In genomic region chr7:85890244-85890811, GRCh38 we compare ENCODE assay signal across 8 cellular contexts.
DNase-seq lines count a peak whose midpoint lies in the region; ATAC-seq, FAIRE-seq and TF ChIP-seq lines count a peak whose summit lies in the region.

No MANE protein-coding gene starts in this region.

- dilution Hi-C loops in endothelial cell of umbilical vein (cut with MboI; ENCODE audit: extremely low pct_ligation_motif_present, low sequenced_read_pairs) = no loop called here

- FAIRE-seq in endothelial cell of umbilical vein (lab: Jason Lieb, UNC) = no peak

- intact Hi-C loops in endothelial cell of umbilical vein (cut with micrococcal nuclease) = loop anchor here (1.0 to 2.0 kb wide), 4 partner anchors 135 to 1014 kb away; no protein-coding TSS in a partner anchor

- no peaks in the 10 kb centered on the region for H4K20me1 ChIP-seq in endothelial cell of umbilical vein (replicated peaks; ENCODE audit: control insufficient read depth, extremely low read depth, insufficient read depth, low read length)

- no peaks in the 10 kb centered on the region for H3K9me1 ChIP-seq in endothelial cell of umbilical vein (replicated peaks; ENCODE audit: control insufficient read depth, extremely low read depth, insufficient read depth, low read length)

- H3K27ac ChIP-seq in endothelial cell of umbilical vein (ENCODE audit: insufficient read depth, low read depth, low read length) (no peak overlapping the region), suprapubic skin (no peak overlapping the region)

- TF ChIP-seq POLR2A in endothelial cell of umbilical vein (IDR thresholded peaks at IDR 0.05; ENCODE audit: low read depth, low read length) = no peak
- no peak for TF ChIP-seq POLR2A in suprapubic skin (IDR thresholded peaks at IDR 0.05)

- peak; percentile 50 for TF ChIP-seq CTCF in BJ (IDR thresholded peaks at IDR 0.05; ENCODE audit: insufficient read depth, low read depth, low read length)
- TF ChIP-seq CTCF in endothelial cell of umbilical vein (IDR thresholded peaks at IDR 0.05; ENCODE audit: extremely low read depth in 1 of 2, insufficient read depth in 1 of 2, low read depth in 1 of 2, low read length in 2 of 2) = peak in 1 of 2 donors; percentile 25
- peak in 1 of 2 donors; percentile 21 for TF ChIP-seq CTCF in suprapubic skin (IDR thresholded peaks at IDR 0.05)

- no peak overlapping the region for H3K9ac ChIP-seq in NT2/D1 (ENCODE audit: insufficient read length, low read depth)
- no peak overlapping the region for H3K9ac ChIP-seq in endothelial cell of umbilical vein (replicated peaks; ENCODE audit: extremely low read depth, insufficient read depth, low read length)

- no peak for TF ChIP-seq EP300 in suprapubic skin (IDR thresholded peaks at IDR 0.05)

- H3K27me3 ChIP-seq in BJ (ENCODE audit: control insufficient read depth, insufficient read depth, low read length) = no peaks in the 10 kb centered on the region
- H3K27me3 ChIP-seq in NT2/D1 (ENCODE audit: insufficient read depth, insufficient read length) = no peaks in the 10 kb centered on the region
- no peaks in the 10 kb centered on the region for H3K27me3 ChIP-seq in endothelial cell of umbilical vein (ENCODE audit: control insufficient read depth in 2 of 2, insufficient read depth in 2 of 2, low read length in 2 of 2)
- H3K27me3 ChIP-seq in suprapubic skin = no peaks in the 10 kb centered on the region

- H3K9me3 ChIP-seq in NT2/D1 (ENCODE audit: insufficient read depth, low read length) = no peaks in the 10 kb centered on the region
- H3K9me3 ChIP-seq in endothelial cell of umbilical vein (replicated peaks; ENCODE audit: control insufficient read depth, insufficient read depth, low read length) = no peaks in the 10 kb centered on the region
- no peaks in the 10 kb centered on the region for H3K9me3 ChIP-seq in suprapubic skin

- peak; percentile 71 for ATAC-seq in GM19372 (IDR thresholded peaks at IDR 0.05; ENCODE audit: low read depth, unreplicated experiment)
- peak; percentile 85 for ATAC-seq in HG03520 (IDR thresholded peaks at IDR 0.05; ENCODE audit: unreplicated experiment)
- ATAC-seq in HG03097 (IDR thresholded peaks at IDR 0.05; ENCODE audit: low FRiP score, unreplicated experiment) = no peak

- H3K4me1 ChIP-seq in NT2/D1 (ENCODE audit: insufficient read depth, insufficient read length) (no peaks in the 10 kb centered on the region), endothelial cell of umbilical vein (ENCODE audit: control insufficient read depth, extremely low read depth, insufficient read depth, low read length) (no peaks in the 10 kb centered on the region), suprapubic skin (no peaks in the 10 kb centered on the region)

- H3K4me3 ChIP-seq in BJ (ENCODE audit: low read depth, low read length) = no peak overlapping the region
- no peak overlapping the region for H3K4me3 ChIP-seq in NT2/D1 (ENCODE audit: insufficient read length, low read depth)
- H3K4me3 ChIP-seq in endothelial cell of umbilical vein (replicated peaks in 1 of 3; ENCODE audit: insufficient read depth in 1 of 3, low read depth in 1 of 3, low read length in 3 of 3) = no peak overlapping the region
- no peak overlapping the region for H3K4me3 ChIP-seq in suprapubic skin

- no peaks in the 10 kb centered on the region for H3K79me2 ChIP-seq in endothelial cell of umbilical vein (ENCODE audit: control insufficient read depth, insufficient read depth, low read length)

- H2AFZ ChIP-seq in endothelial cell of umbilical vein (ENCODE audit: low read depth, low read length) = no peak overlapping the region

- no peaks in the 10 kb centered on the region for H3K36me3 ChIP-seq in BJ (ENCODE audit: control insufficient read depth, insufficient read depth, low read length)
- H3K36me3 ChIP-seq in NT2/D1 (ENCODE audit: insufficient read depth, insufficient read length, low read length) = no peaks in the 10 kb centered on the region
- no peaks in the 10 kb centered on the region for H3K36me3 ChIP-seq in endothelial cell of umbilical vein (ENCODE audit: control insufficient read depth in 2 of 2, extremely low read depth in 1 of 2, insufficient read depth in 2 of 2, low read length in 2 of 2)
- no peaks in the 10 kb centered on the region for H3K36me3 ChIP-seq in suprapubic skin

- no TSS peak for BruUV-seq in endothelial cell of umbilical vein (replicated peaks; lab: Mats Ljungman, UMichigan)

- POLR2A ChIA-PET in BJ (lab: Charles Lee) (no interaction called here), endothelial cell of umbilical vein (lab: Charles Lee) (no interaction called here)

- DNase-seq in BJ (ENCODE audit: low read depth) (no peak), NT2/D1 (ENCODE audit: low read depth, low spot score) (peak; percentile 9), endothelial cell of umbilical vein (ENCODE audit: low read depth, low spot score) (peak; percentile 28), pons (ENCODE audit: low spot score) (peak; percentile 70), suprapubic skin (ENCODE audit: low spot score in 2 of 2) (no peak)

- CTCF ChIA-PET in BJ (lab: Yijun Ruan, JAX) (interaction anchor here (0.7 to 1.4 kb wide), 3 partner anchors 1015 to 1217 kb away, joined by 3 to 6 read pairs (median 3); no protein-coding TSS in a partner anchor), endothelial cell of umbilical vein (lab: Charles Lee) (interaction anchor here (0.7 to 3.4 kb wide), 11 partner anchors 10 to 1025 kb away, joined by 3 to 134 read pairs (median 5); no protein-coding TSS in a partner anchor)

- no peak overlapping the region for H3K4me2 ChIP-seq in endothelial cell of umbilical vein (ENCODE audit: insufficient read depth, low read length)

TF ChIP-seq in endothelial cell of umbilical vein, 7 proteins besides CTCF, POLR2A, EP300 and RAD21:
- TF ChIP-seq EZH2 (IDR thresholded peaks at IDR 0.05; ENCODE audit: borderline replicate concordance, low read depth, low read length, severe bottlenecking) (no peak), MYC (IDR thresholded peaks at IDR 0.05; ENCODE audit: low read depth, low read length) (no peak), GATA2 (IDR thresholded peaks at IDR 0.05; ENCODE audit: insufficient read depth, insufficient read length, low read depth, low read length) (no peak), JUN (IDR thresholded peaks at IDR 0.05; ENCODE audit: borderline replicate concordance, insufficient read depth, insufficient read length, low read depth) (no peak), POLR2AphosphoS5 (IDR thresholded peaks at IDR 0.05; ENCODE audit: insufficient read depth, low read depth, low read length) (no peak), FOS (IDR thresholded peaks at IDR 0.05; ENCODE audit: borderline replicate concordance, insufficient read depth, low read length) (no peak), MAX (IDR thresholded peaks at IDR 0.05; ENCODE audit: insufficient read depth, insufficient read length) (no peak)

Comparison
In these comparisons a context has a peak if more than half of its experiments do, and no peak if none do; other contexts are left out.
1. DNase-seq: peak in NT2/D1 (single experiment), endothelial cell of umbilical vein (single experiment) and pons (single experiment); none in BJ (single experiment) and suprapubic skin (0 of 2).